In the genomic region with DNA sequence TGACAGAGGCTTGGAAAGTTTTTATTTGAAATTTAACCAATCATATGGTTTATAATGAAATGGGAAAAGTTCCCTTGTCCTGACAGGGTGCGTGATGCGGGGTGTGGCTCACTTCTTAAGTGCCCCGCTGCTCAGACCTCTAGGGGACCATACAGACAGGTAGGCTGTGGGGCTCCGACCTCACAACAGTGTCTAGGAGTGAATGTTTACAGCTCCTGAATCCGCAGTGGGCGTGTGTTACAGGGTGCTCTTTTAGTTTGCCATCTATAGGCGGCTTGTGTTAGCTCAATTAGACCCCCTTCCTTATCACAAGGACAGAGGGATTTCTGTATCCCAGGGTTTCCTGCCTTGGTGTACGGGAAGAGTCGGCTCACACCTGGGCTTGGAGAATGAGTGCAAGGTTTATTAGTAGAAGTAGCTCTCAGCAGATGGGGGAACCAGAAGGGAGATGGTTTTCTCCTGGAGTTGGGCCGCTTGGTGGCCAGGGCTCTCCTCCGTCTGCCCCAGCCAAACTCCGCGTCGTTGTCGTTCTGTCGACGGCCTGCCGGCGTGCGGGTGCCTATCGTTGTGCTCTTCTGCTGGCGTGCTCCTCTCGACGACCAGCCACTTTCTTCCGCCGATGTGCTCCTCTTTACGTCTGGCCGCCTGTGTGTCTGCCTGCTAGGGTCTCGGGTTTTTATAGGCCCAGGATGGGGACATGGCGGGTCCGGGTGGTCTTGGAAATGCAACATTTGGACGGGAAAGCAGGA, we compare ENCODE assay signal across 22 cellular contexts.
DNase-seq lines count a peak whose midpoint lies in the region; ATAC-seq, FAIRE-seq and TF ChIP-seq lines count a peak whose summit lies in the region.
"Had no signal": no experiment of that assay in that cellular context is flagged by ENCODE, and none has a peak within 500 bp of the region (broad histone marks: within the 10 kb centered on the region; RNA-seq: fewer than 3 reads in every experiment).

No MANE protein-coding gene starts in this region.

- no peaks in the 10 kb centered on the region for H3K4me1 Mint-ChIP-seq in activated naive CD4-positive, alpha-beta T cell treated with anti-CD3 and anti-CD28 coated beads for 36 hours (ENCODE audit: low read depth)
- H3K4me1 Mint-ChIP-seq: stimulated activated naive CD8-positive, alpha-beta T cell treated with anti-CD3 and anti-CD28 coated beads, Interleukin-15, amount 100 ng/mL, for 72 hours had no signal

- H3K9me3 ChIP-seq in HepG2 (ENCODE audit: low read length) (no peaks in the 10 kb centered on the region), right lobe of liver (no peaks in the 10 kb centered on the region), mesenchymal stem cell (ENCODE audit: control insufficient read depth, low read length) (no peaks in the 10 kb centered on the region), sigmoid colon (no peaks in the 10 kb centered on the region)
- H3K9me3 ChIP-seq: MG63 had no signal

- POLR2A ChIA-PET in HepG2 (lab: Yijun Ruan, JAX), result no interaction called here

- no peaks in the 10 kb centered on the region for H3K9me3 Mint-ChIP-seq in activated naive CD4-positive, alpha-beta T cell treated with anti-CD3 and anti-CD28 coated beads, Interleukin-2, amount 50 U/mL, for 72 hours
- no peaks in the 10 kb centered on the region for H3K9me3 Mint-ChIP-seq in activated naive CD4-positive, alpha-beta T cell treated with anti-CD3 and anti-CD28 coated beads for 36 hours
- H3K9me3 Mint-ChIP-seq: stimulated activated naive CD8-positive, alpha-beta T cell treated with anti-CD3 and anti-CD28 coated beads, Interleukin-15, amount 100 ng/mL, for 72 hours; type B pancreatic cell had no signal

- WGBS in HepG2 (ENCODE audit: low lambda C conversion rate), result 94% methylated on average over 32 of the region's 32 CpGs
- 85% methylated on average over 4 of the region's 32 CpGs for WGBS in right lobe of liver (ENCODE audit: insufficient coverage, low coverage, low lambda C conversion rate, missing lambda C conversion rate)
- 91% methylated on average over 31 of the region's 32 CpGs for WGBS in mesenchymal stem cell
- 92 to 93% methylated on average over 32 of the region's 32 CpGs for WGBS in sigmoid colon, 2 donors

- H3K4ac ChIP-seq in mesenchymal stem cell (ENCODE audit: low read depth in 1 of 2, low read length in 2 of 2), result peak overlapping the region; percentile 13 to 87

- H3K23ac ChIP-seq in mesenchymal stem cell (ENCODE audit: low read length in 2 of 2), result no peak overlapping the region

- H3K4me2 ChIP-seq in HepG2 (ENCODE audit: low read depth, low read length), result peak overlapping the region; percentile 50
- H3K4me2 ChIP-seq in mesenchymal stem cell (ENCODE audit: low read length, poor library complexity, severe bottlenecking), result no peak overlapping the region
- H3K4me2 ChIP-seq: BLaER1 treated with 17β-estradiol and CSF1 and Interleukin-3, amounts not matched to agents 10 nM and 100 nM had no signal

- H3K79me1 ChIP-seq in mesenchymal stem cell (replicated peaks; ENCODE audit: low read length, poor library complexity, severe bottlenecking), result peaks cover 26% of the 10 kb centered on the region

- DNase-seq in HepG2 (ENCODE audit: low spot score), result peak; percentile 35
- DNase-seq in right lobe of liver, result no peak
- peak; percentile 6 for DNase-seq in dermis blood vessel endothelial cell
- DNase-seq in mesenchymal stem cell, result no peak
- DNase-seq in activated naive CD4-positive, alpha-beta T cell treated with anti-CD3 and anti-CD28 coated beads, Interleukin-2, amount 50 U/mL, for 72 hours (ENCODE audit: low spot score in 2 of 2), result no peak
- no peak for DNase-seq in activated naive CD4-positive, alpha-beta T cell treated with anti-CD3 and anti-CD28 coated beads for 36 hours
- DNase-seq in sigmoid colon, result no peak
- no peak for DNase-seq in stimulated activated naive CD4-positive, alpha-beta T cell (lab: John Stamatoyannopoulos, UW)
- DNase-seq: ACHN; activated CD8-positive, alpha-beta T cell treated with anti-CD3 and anti-CD28 coated beads, Interleukin-2, amount 10 ng/mL, durations not matched to agents 7 days and 5 days; activated T-cell treated with anti-CD3 and anti-CD28 coated beads, Interleukin-2, amount 50 U/mL, for 1 hour; amniotic stem cell; NCI-H1436 treated with DMSO at 0.1 percent for 48 hours; stimulated activated CD4-positive, alpha-beta T cell treated with anti-CD3 and anti-CD28 coated beads, Interleukin-12 subunit alpha, Interleukin-12 subunit beta, amount 100 ng/mL, for 4 hours; stimulated activated CD4-positive, alpha-beta T cell treated with anti-CD3 and anti-CD28 coated beads, Interleukin-4, amount 100 ng/mL, for 4 hours; stimulated activated naive CD8-positive, alpha-beta T cell treated with anti-CD3 and anti-CD28 coated beads, Interleukin-15, amount 100 ng/mL, for 72 hours had no signal

- H2AK5ac ChIP-seq in mesenchymal stem cell (ENCODE audit: low read length, severe bottlenecking), result no peak overlapping the region

- no peaks in the 10 kb centered on the region for H3K27me3 Mint-ChIP-seq in activated naive CD4-positive, alpha-beta T cell treated with anti-CD3 and anti-CD28 coated beads for 36 hours (ENCODE audit: low read depth)
- H3K27me3 Mint-ChIP-seq: stimulated activated naive CD8-positive, alpha-beta T cell treated with anti-CD3 and anti-CD28 coated beads, Interleukin-15, amount 100 ng/mL, for 72 hours; type B pancreatic cell had no signal

- H3K18ac ChIP-seq in mesenchymal stem cell (ENCODE audit: low read depth in 1 of 2, low read length in 2 of 2), result peak overlapping the region; percentile 22 to 83

- H4K20me1 ChIP-seq in HepG2 (ENCODE audit: insufficient read depth, low read length), result no peaks in the 10 kb centered on the region; the same call in 1 of the 2 replicates

- H3K14ac ChIP-seq in mesenchymal stem cell (ENCODE audit: low read length in 2 of 2), result peak overlapping the region in 1 of 2 experiments; percentile 73

- peak overlapping the region in 1 of 2 donors; percentile 72 for H3K27ac Mint-ChIP-seq in activated naive CD4-positive, alpha-beta T cell treated with anti-CD3 and anti-CD28 coated beads, Interleukin-2, amount 50 U/mL, for 72 hours
- no peak overlapping the region for H3K27ac Mint-ChIP-seq in activated naive CD4-positive, alpha-beta T cell treated with anti-CD3 and anti-CD28 coated beads for 36 hours
- H3K27ac Mint-ChIP-seq: activated CD8-positive, alpha-beta T cell treated with anti-CD3 and anti-CD28 coated beads, Interleukin-2, amount 10 ng/mL, durations not matched to agents 7 days and 5 days had no signal

- no peaks in the 10 kb centered on the region; a peak in 1 of 5 replicates for H3K36me3 ChIP-seq in HepG2 (replicated peaks in 1 of 2; ENCODE audit: control insufficient read depth in 1 of 2, insufficient read depth in 2 of 2, low read length in 2 of 2)
- H3K36me3 ChIP-seq in right lobe of liver, result no peaks in the 10 kb centered on the region
- H3K36me3 ChIP-seq in mesenchymal stem cell (ENCODE audit: control insufficient read depth in 1 of 2, insufficient read depth in 2 of 2, low read depth in 1 of 2, low read length in 2 of 2), result peaks cover 7 to 8% of the 10 kb centered on the region in 2 experiments
- H3K36me3 ChIP-seq in sigmoid colon, result no peaks in the 10 kb centered on the region
- H3K36me3 ChIP-seq: MG63 had no signal

- TF ChIP-seq CTCF in HepG2 (CRISPR knock-in tag; IDR thresholded peaks at IDR 0.05) (no peak), right lobe of liver (IDR thresholded peaks at IDR 0.05) (no peak), sigmoid colon (IDR thresholded peaks at IDR 0.05) (no peak)

- H3K36me3 Mint-ChIP-seq in activated naive CD4-positive, alpha-beta T cell treated with anti-CD3 and anti-CD28 coated beads, Interleukin-2, amount 50 U/mL, for 72 hours, result no peaks in the 10 kb centered on the region
- no peaks in the 10 kb centered on the region for H3K36me3 Mint-ChIP-seq in activated naive CD4-positive, alpha-beta T cell treated with anti-CD3 and anti-CD28 coated beads for 36 hours (ENCODE audit: low read depth)

- H3K4me3 ChIP-seq in HepG2 (replicated peaks in 1 of 3; ENCODE audit: insufficient read depth in 1 of 3, low read depth in 2 of 3, low read length in 3 of 3) (no peak overlapping the region), right lobe of liver (no peak overlapping the region), mesenchymal stem cell (ENCODE audit: insufficient read depth in 1 of 2, low read depth in 1 of 2, low read length in 2 of 2) (no peak overlapping the region), sigmoid colon (no peak overlapping the region)
- H3K4me3 ChIP-seq: BLaER1 treated with 17β-estradiol and CSF1 and Interleukin-3, amounts not matched to agents 10 nM and 100 nM; MG63 had no signal

- FAIRE-seq in HepG2 (lab: Jason Lieb, UNC), result no peak
- FAIRE-seq: bronchial epithelial cell, GM19239 had no signal

- H2AFZ ChIP-seq in HepG2 (ENCODE audit: low read length) (no peak overlapping the region), mesenchymal stem cell (ENCODE audit: low read depth, low read length) (no peak overlapping the region)

- H3K27ac ChIP-seq in HepG2 (ENCODE audit: extremely low read length, insufficient read depth, low read length), result peak overlapping the region; percentile 25
- H3K27ac ChIP-seq in right lobe of liver, result no peak overlapping the region
- no peak overlapping the region for H3K27ac ChIP-seq in mesenchymal stem cell (ENCODE audit: low read length, poor library complexity, severe bottlenecking)
- H3K27ac ChIP-seq in sigmoid colon, result peak overlapping the region in 1 of 4 donors; percentile 7
- H3K27ac ChIP-seq: BLaER1 treated with 17β-estradiol and CSF1 and Interleukin-3, amounts not matched to agents 10 nM and 100 nM; epithelial cell of prostate had no signal

- H3K4me1 ChIP-seq in HepG2 (ENCODE audit: insufficient read depth, low read length) (peaks cover 20% of the 10 kb centered on the region), right lobe of liver (peaks cover 0 to 5% (median 0%) of the 10 kb centered on the region in 4 donors), mesenchymal stem cell (ENCODE audit: control insufficient read depth, insufficient read depth, low read depth, low read length) (peaks cover 3% of the 10 kb centered on the region), sigmoid colon (peaks cover 0 to 19% (median 16%) of the 10 kb centered on the region in 4 donors)
- H3K4me1 ChIP-seq: BLaER1 treated with 17β-estradiol and CSF1 and Interleukin-3, amounts not matched to agents 10 nM and 100 nM had no signal

- H2BK5ac ChIP-seq in mesenchymal stem cell (ENCODE audit: low read depth, low read length, poor library complexity, severe bottlenecking), result no peak overlapping the region

- H2BK120ac ChIP-seq in mesenchymal stem cell (ENCODE audit: low read depth, low read length), result peak overlapping the region; percentile 79

- in situ Hi-C loops in HepG2 (cut with HindIII; ENCODE audit: extremely low pct_ligation_motif_present, low pct_unique_long_range_greater_than_20kb), result no loop called here

- peak overlapping the region; percentile 77 for H4K8ac ChIP-seq in mesenchymal stem cell (ENCODE audit: low read length)

- peak overlapping the region; percentile 89 for H4K91ac ChIP-seq in mesenchymal stem cell (ENCODE audit: low read length)

- peak overlapping the region; percentile 89 for H2BK15ac ChIP-seq in mesenchymal stem cell (ENCODE audit: low read depth, poor library complexity, severe bottlenecking)

- no peaks in the 10 kb centered on the region for H3K27me3 ChIP-seq in HepG2 (ENCODE audit: control insufficient read depth in 1 of 2, insufficient read depth in 2 of 2, low read length in 2 of 2)
- no peaks in the 10 kb centered on the region for H3K27me3 ChIP-seq in right lobe of liver
- no peaks in the 10 kb centered on the region for H3K27me3 ChIP-seq in mesenchymal stem cell (ENCODE audit: control insufficient read depth in 1 of 2, insufficient read depth in 1 of 2, low read length in 2 of 2)
- no peaks in the 10 kb centered on the region for H3K27me3 ChIP-seq in sigmoid colon
- H3K27me3 ChIP-seq: BLaER1 treated with 17β-estradiol and CSF1 and Interleukin-3, amounts not matched to agents 10 nM and 100 nM; MG63 had no signal

- TF ChIP-seq EP300 in HepG2 (IDR thresholded peaks at IDR 0.05; ENCODE audit: low read depth in 2 of 2, low read length in 2 of 2) (no peak), HepG2 (CRISPR knock-in tag; IDR thresholded peaks at IDR 0.05; ENCODE audit: borderline replicate concordance) (no peak; the same call in 1 of the 2 replicates), sigmoid colon (IDR thresholded peaks at IDR 0.05) (no peak)

- H3K9ac ChIP-seq in HepG2 (ENCODE audit: insufficient read depth, low read depth, low read length), result no peak overlapping the region
- no peak overlapping the region for H3K9ac ChIP-seq in mesenchymal stem cell (ENCODE audit: low read length)
- H3K9ac ChIP-seq: BLaER1 treated with 17β-estradiol and CSF1 and Interleukin-3, amounts not matched to agents 10 nM and 100 nM had no signal

- no peak overlapping the region for H3K4me3 Mint-ChIP-seq in activated naive CD4-positive, alpha-beta T cell treated with anti-CD3 and anti-CD28 coated beads for 36 hours
- H3K4me3 Mint-ChIP-seq: activated CD8-positive, alpha-beta T cell treated with anti-CD3 and anti-CD28 coated beads, Interleukin-2, amount 10 ng/mL, durations not matched to agents 7 days and 5 days; stimulated activated naive CD8-positive, alpha-beta T cell treated with anti-CD3 and anti-CD28 coated beads, Interleukin-15, amount 100 ng/mL, for 72 hours; type B pancreatic cell had no signal

- CTCF ChIA-PET in HepG2 (lab: Yijun Ruan, JAX; ENCODE audit: low intra/inter-chr PET ratio, low total read pairs), result no interaction called here
- CTCF ChIA-PET in activated naive CD4-positive, alpha-beta T cell treated with anti-CD3 and anti-CD28 coated beads for 36 hours (lab: Charles Lee), result no interaction called here

- ATAC-seq in HepG2 (peak; percentile 44), right lobe of liver (no peak)
- no peak for ATAC-seq in activated naive CD4-positive, alpha-beta T cell treated with anti-CD3 and anti-CD28 coated beads, Interleukin-2, amount 50 U/mL, for 72 hours
- ATAC-seq: activated CD8-positive, alpha-beta T cell treated with anti-CD3 and anti-CD28 coated beads, Interleukin-2, amount 10 ng/mL, durations not matched to agents 7 days and 5 days; stimulated activated naive CD8-positive, alpha-beta T cell treated with anti-CD3 and anti-CD28 coated beads, Interleukin-15, amount 100 ng/mL, for 72 hours had no signal

- TF ChIP-seq RAD21 in HepG2 (CRISPR knock-in tag; IDR thresholded peaks at IDR 0.05), result no peak

- no peak for TF ChIP-seq POLR2A in HepG2 (IDR thresholded peaks at IDR 0.05; ENCODE audit: insufficient read depth in 1 of 2, low read depth in 2 of 2, low read length in 2 of 2)
- no peak for TF ChIP-seq POLR2A in right lobe of liver (IDR thresholded peaks at IDR 0.05)
- no peak for TF ChIP-seq POLR2A in sigmoid colon (IDR thresholded peaks at IDR 0.05)

- no TSS peak for BruUV-seq in HepG2 (replicated peaks; lab: Mats Ljungman, UMichigan)

- peak overlapping the region; percentile 87 to 97 for H2BK12ac ChIP-seq in mesenchymal stem cell (ENCODE audit: low read length in 2 of 2)

- intact Hi-C loops in HepG2 (cut with micrococcal nuclease; ENCODE audit: unreplicated experiment), result loop anchor here (1.0 kb wide), 1 partner anchor 119 kb away; a partner anchor contains a TSS
- intact Hi-C loops in right lobe of liver (cut with DNase I), result no loop called here
- intact Hi-C loops in activated naive CD4-positive, alpha-beta T cell treated with anti-CD3 and anti-CD28 coated beads for 36 hours (cut with micrococcal nuclease), result no loop called here
- intact Hi-C loops in sigmoid colon (cut with DNase I), result loop anchor here (5.0 kb wide), 1 partner anchor 118 kb away; a partner anchor contains a TSS

- H3K79me2 ChIP-seq in HepG2 (ENCODE audit: insufficient read depth, low read length), result no peaks in the 10 kb centered on the region

Comparison
In these comparisons a context has a peak if more than half of its experiments do, and no peak if none do; other contexts are left out.
1. DNase-seq: peak in HepG2 (single experiment) and dermis blood vessel endothelial cell (single experiment); none in right lobe of liver (0 of 3), mesenchymal stem cell (single experiment), activated naive CD4-positive, alpha-beta T cell treated with anti-CD3 and anti-CD28 coated beads, Interleukin-2, amount 50 U/mL, for 72 hours (0 of 2), activated naive CD4-positive, alpha-beta T cell treated with anti-CD3 and anti-CD28 coated beads for 36 hours (single experiment), sigmoid colon (single experiment) and stimulated activated naive CD4-positive, alpha-beta T cell (0 of 6).
2. intact Hi-C loops: an anchor here in HepG2 (1.0 kb wide) and sigmoid colon (5.0 kb wide); none called in right lobe of liver and activated naive CD4-positive, alpha-beta T cell treated with anti-CD3 and anti-CD28 coated beads for 36 hours.